ENCODE assay signal across 1 cellular context in the genomic region with DNA sequence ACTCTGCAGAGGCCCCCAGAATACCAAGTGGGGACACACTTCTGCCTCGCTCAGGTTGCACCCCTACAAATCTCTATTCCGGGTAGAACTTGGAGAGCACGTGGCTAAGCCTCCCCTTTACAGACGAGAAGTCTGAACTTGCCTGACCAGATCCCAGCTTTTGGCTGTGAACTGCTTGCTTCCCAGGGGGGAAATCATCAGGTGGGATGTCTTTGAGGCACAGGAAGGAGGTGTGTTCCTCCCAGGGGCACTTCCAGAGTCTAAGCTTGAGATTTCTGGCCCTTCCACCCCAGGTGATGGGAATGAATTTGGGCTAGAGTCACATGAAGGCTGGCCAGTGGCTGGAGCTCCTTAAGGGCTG.
TF ChIP-seq lines count a peak whose summit lies in the region.

No MANE protein-coding gene starts in this region.

TF ChIP-seq in IMR-90, 13 proteins besides CTCF, POLR2A, EP300 and RAD21:
- TF ChIP-seq ELK1 (IDR thresholded peaks at IDR 0.05; ENCODE audit: borderline replicate concordance, low read depth, low read length) (no peak), RCOR1 (IDR thresholded peaks at IDR 0.05; ENCODE audit: insufficient replicate concordance, low read length) (no peak), RFX5 (IDR thresholded peaks at IDR 0.05; ENCODE audit: low read depth, low read length) (no peak), SMC3 (IDR thresholded peaks at IDR 0.05; ENCODE audit: low read depth, low read length) (no peak), NFE2L2 (IDR thresholded peaks at IDR 0.05; ENCODE audit: low read depth, low read length) (no peak), FOS (IDR thresholded peaks at IDR 0.05; ENCODE audit: low read depth, low read length) (no peak), MAFK (IDR thresholded peaks at IDR 0.05; ENCODE audit: low read depth, low read length) (no peak), CEBPB (IDR thresholded peaks at IDR 0.05; ENCODE audit: low read depth, low read length) (no peak), CHD1 (IDR thresholded peaks at IDR 0.05; ENCODE audit: low read depth, low read length) (no peak), MAZ (IDR thresholded peaks at IDR 0.05; ENCODE audit: borderline replicate concordance, low read depth, low read length) (no peak), BHLHE40 (IDR thresholded peaks at IDR 0.05; ENCODE audit: low read depth, low read length) (no peak), USF2 (IDR thresholded peaks at IDR 0.05; ENCODE audit: low read depth, low read length) (no peak), MXI1 (IDR thresholded peaks at IDR 0.05; ENCODE audit: borderline replicate concordance, low read depth, low read length) (no peak)
